1 cellular context compared by ENCODE assay signal in genomic region chr17:49935526-49936210, GRCh38.
TF ChIP-seq lines count a peak whose summit lies in the region.

No MANE protein-coding gene starts in this region.

TF ChIP-seq in HepG2, 621 proteins besides CTCF, POLR2A, EP300 and RAD21:
- TF ChIP-seq CEBPG (CRISPR knock-in tag; IDR thresholded peaks at IDR 0.05) (no peak), ZFP91 (CRISPR knock-in tag; IDR thresholded peaks at IDR 0.05; ENCODE audit: borderline replicate concordance) (peak; percentile 46)
